ENCODE assay signal across 8 cellular contexts in genomic region chr11:64241430-64242153, GRCh38. TPM values are rescaled to one million over a fixed set of nuclear protein-coding genes. Genes with fewer than 3 reads are reported as not detected.
DNase-seq lines count a peak whose midpoint lies in the region; TF ChIP-seq lines count a peak whose summit lies in the region.

No MANE protein-coding gene starts in this region.

- DNase-seq in CMK (ENCODE audit: low read depth) (peak; percentile 93), GM20000 (ENCODE audit: low spot score) (peak; percentile 98), HT1080 (ENCODE audit: low read depth) (peak; percentile 98), NOMO-1 (lab: John Stamatoyannopoulos, UW; ENCODE audit: unreplicated experiment in 2 of 2) (peak; percentile 97 to 98), middle frontal gyrus (ENCODE audit: extremely low spot score, low spot score) (peak; percentile 97)
- peak; percentile 99 to 100 (median 99) for DNase-seq in activated CD8-positive, alpha-beta memory T cell treated with anti-CD3 and anti-CD28 coated beads for 48 hours (ENCODE audit: low read depth in 2 of 3, low spot score in 2 of 3)
- DNase-seq in stimulated activated CD8-positive, alpha-beta memory T cell treated with anti-CD3 and anti-CD28 coated beads, Interleukin-15, amount 100 ng/mL, for 48 hours (ENCODE audit: low read depth in 2 of 2) = peak; percentile 99 to 100

- H3K9me3 ChIP-seq in endocrine pancreas (ENCODE audit: control insufficient read depth, low read length) = no peaks in the 10 kb centered on the region

- H3K9ac ChIP-seq in endocrine pancreas (ENCODE audit: control insufficient read depth, insufficient read depth, low read length) = peak overlapping the region; percentile 73

- no peaks in the 10 kb centered on the region for H3K36me3 ChIP-seq in endocrine pancreas (ENCODE audit: control insufficient read depth, insufficient read depth, low read length)

- TF ChIP-seq CTCF in GM20000 (IDR thresholded peaks at IDR 0.05; ENCODE audit: extremely low read depth, missing control alignments) = no peak

- peaks cover 7% of the 10 kb centered on the region for H3K4me1 ChIP-seq in endocrine pancreas (ENCODE audit: control insufficient read depth, insufficient read depth, low read length)

- H3K27me3 ChIP-seq in endocrine pancreas (ENCODE audit: control insufficient read depth, insufficient read depth, low read length) = no peaks in the 10 kb centered on the region

- H3K4me3 ChIP-seq in endocrine pancreas (ENCODE audit: control insufficient read depth, insufficient read depth, low read length) = no peak overlapping the region

RNA-seq across cellular contexts. Expression of gene FKBP2, which starts 0.7 kb away (rescaled TPM):
- total RNA-seq in HT1080 (2014; rRNA removed; shearing (Covaris generic)) = 103 and 111 TPM in 2 replicates
- 57.9 and 76.7 TPM in 2 replicates for polyA plus RNA-seq in HT1080 (2015; cell fraction: cytosol; rRNA removed)
- polyA plus RNA-seq in HT1080 (2015; cell fraction: nucleus; rRNA removed) = 41.1 and 57.5 TPM in 2 replicates

RNA-seq across cellular contexts. Expression of gene PPP1R14B, which starts 5.2 kb away (rescaled TPM):
- total RNA-seq in HT1080 (2014; rRNA removed; shearing (Covaris generic)) = 614 and 695 TPM in 2 replicates
- 327 and 467 TPM in 2 replicates for polyA plus RNA-seq in HT1080 (2015; cell fraction: cytosol; rRNA removed)
- 144 and 150 TPM in 2 replicates for polyA plus RNA-seq in HT1080 (2015; cell fraction: nucleus; rRNA removed)

RNA-seq across cellular contexts. Expression of gene VEGFB, which starts 7.2 kb away (rescaled TPM):
- total RNA-seq in HT1080 (2014; rRNA removed; shearing (Covaris generic)) = 26.7 and 71.0 TPM in 2 replicates
- polyA plus RNA-seq in HT1080 (2015; cell fraction: cytosol; rRNA removed) = 45.5 and 54.4 TPM in 2 replicates
- 19.3 and 20.1 TPM in 2 replicates for polyA plus RNA-seq in HT1080 (2015; cell fraction: nucleus; rRNA removed)

RNA-seq across cellular contexts. Expression of gene PLCB3, which starts 9.7 kb away (rescaled TPM):
- 50.6 and 57.4 TPM in 2 replicates for total RNA-seq in HT1080 (2014; rRNA removed; shearing (Covaris generic))
- 29.5 and 30.3 TPM in 2 replicates for polyA plus RNA-seq in HT1080 (2015; cell fraction: cytosol; rRNA removed)
- polyA plus RNA-seq in HT1080 (2015; cell fraction: nucleus; rRNA removed) = 52.7 and 59.9 TPM in 2 replicates

RNA-seq across cellular contexts. Expression of gene DNAJC4, which starts 11.2 kb away (rescaled TPM):
- total RNA-seq in HT1080 (2014; rRNA removed; shearing (Covaris generic)) = 2.9 and 11.1 TPM in 2 replicates
- 25.7 and 29.8 TPM in 2 replicates for polyA plus RNA-seq in HT1080 (2015; cell fraction: cytosol; rRNA removed)
- 25.5 and 30.7 TPM in 2 replicates for polyA plus RNA-seq in HT1080 (2015; cell fraction: nucleus; rRNA removed)
